1 cellular context compared by ENCODE assay signal in the genomic region with DNA sequence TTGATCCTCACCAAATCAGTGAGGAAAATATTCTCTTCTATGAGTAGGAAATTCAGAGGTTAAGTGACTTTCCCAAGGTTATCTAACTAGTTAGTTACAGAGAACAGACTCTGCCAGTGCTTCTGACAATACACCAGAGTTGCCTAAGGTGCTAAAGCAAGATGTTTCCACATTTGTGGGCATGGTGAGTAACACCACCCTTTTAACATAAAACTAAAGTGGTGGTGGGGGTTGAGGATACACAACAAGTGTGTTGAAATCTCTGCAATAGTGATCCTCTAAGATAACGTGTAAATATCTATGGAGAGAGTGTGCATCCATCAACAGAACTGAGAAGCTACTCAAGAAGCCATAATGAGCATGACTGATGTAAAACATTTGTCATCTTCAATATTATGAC.
TF ChIP-seq lines count a peak whose summit lies in the region.

No MANE protein-coding gene starts in this region.

TF ChIP-seq in GM23338, 12 proteins besides CTCF, POLR2A, EP300 and RAD21:
- TF ChIP-seq, protein P1, sequence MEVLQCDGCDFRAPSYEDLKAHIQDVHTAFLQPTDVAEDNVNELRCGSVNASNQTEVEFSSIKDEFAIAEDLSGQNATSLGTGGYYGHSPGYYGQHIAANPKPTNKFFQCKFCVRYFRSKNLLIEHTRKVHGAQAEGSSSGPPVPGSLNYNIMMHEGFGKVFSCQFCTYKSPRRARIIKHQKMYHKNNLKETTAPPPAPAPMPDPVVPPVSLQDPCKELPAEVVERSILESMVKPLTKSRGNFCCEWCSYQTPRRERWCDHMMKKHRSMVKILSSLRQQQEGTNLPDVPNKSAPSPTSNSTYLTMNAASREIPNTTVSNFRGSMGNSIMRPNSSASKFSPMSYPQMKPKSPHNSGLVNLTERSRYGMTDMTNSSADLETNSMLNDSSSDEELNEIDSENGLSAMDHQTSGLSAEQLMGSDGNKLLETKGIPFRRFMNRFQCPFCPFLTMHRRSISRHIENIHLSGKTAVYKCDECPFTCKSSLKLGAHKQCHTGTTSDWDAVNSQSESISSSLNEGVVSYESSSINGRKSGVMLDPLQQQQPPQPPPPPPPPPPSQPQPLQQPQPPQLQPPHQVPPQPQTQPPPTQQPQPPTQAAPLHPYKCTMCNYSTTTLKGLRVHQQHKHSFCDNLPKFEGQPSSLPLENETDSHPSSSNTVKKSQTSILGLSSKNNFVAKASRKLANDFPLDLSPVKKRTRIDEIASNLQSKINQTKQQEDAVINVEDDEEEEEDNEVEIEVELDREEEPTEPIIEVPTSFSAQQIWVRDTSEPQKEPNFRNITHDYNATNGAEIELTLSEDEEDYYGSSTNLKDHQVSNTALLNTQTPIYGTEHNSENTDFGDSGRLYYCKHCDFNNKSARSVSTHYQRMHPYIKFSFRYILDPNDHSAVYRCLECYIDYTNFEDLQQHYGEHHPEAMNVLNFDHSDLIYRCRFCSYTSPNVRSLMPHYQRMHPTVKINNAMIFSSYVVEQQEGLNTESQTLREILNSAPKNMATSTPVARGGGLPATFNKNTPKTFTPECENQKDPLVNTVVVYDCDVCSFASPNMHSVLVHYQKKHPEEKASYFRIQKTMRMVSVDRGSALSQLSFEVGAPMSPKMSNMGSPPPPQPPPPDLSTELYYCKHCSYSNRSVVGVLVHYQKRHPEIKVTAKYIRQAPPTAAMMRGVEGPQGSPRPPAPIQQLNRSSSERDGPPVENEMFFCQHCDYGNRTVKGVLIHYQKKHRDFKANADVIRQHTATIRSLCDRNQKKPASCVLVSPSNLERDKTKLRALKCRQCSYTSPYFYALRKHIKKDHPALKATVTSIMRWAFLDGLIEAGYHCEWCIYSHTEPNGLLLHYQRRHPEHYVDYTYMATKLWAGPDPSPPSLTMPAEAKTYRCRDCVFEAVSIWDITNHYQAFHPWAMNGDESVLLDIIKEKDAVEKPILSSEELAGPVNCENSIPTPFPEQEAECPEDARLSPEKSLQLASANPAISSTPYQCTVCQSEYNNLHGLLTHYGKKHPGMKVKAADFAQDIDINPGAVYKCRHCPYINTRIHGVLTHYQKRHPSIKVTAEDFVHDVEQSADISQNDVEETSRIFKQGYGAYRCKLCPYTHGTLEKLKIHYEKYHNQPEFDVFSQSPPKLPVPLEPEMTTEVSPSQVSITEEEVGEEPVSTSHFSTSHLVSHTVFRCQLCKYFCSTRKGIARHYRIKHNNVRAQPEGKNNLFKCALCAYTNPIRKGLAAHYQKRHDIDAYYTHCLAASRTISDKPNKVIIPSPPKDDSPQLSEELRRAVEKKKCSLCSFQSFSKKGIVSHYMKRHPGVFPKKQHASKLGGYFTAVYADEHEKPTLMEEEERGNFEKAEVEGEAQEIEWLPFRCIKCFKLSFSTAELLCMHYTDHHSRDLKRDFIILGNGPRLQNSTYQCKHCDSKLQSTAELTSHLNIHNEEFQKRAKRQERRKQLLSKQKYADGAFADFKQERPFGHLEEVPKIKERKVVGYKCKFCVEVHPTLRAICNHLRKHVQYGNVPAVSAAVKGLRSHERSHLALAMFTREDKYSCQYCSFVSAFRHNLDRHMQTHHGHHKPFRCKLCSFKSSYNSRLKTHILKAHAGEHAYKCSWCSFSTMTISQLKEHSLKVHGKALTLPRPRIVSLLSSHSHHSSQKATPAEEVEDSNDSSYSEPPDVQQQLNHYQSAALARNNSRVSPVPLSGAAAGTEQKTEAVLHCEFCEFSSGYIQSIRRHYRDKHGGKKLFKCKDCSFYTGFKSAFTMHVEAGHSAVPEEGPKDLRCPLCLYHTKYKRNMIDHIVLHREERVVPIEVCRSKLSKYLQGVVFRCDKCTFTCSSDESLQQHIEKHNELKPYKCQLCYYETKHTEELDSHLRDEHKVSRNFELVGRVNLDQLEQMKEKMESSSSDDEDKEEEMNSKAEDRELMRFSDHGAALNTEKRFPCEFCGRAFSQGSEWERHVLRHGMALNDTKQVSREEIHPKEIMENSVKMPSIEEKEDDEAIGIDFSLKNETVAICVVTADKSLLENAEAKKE (CRISPR knock-in tag; IDR thresholded peaks at IDR 0.05), result no peak
- TF ChIP-seq STAT1 (IDR thresholded peaks at IDR 0.05; ENCODE audit: unreplicated experiment) (no peak), ZNF331 (CRISPR knock-in tag; IDR thresholded peaks at IDR 0.05; ENCODE audit: low read depth) (no peak), NANOG (IDR thresholded peaks at IDR 0.05; ENCODE audit: borderline replicate concordance) (no peak), EZH2phosphoT487 (IDR thresholded peaks at IDR 0.05; ENCODE audit: unreplicated experiment) (no peak), ETS1 (IDR thresholded peaks at IDR 0.05) (no peak), CREB1 (CRISPR knock-in tag; IDR thresholded peaks at IDR 0.05; ENCODE audit: low read depth) (no peak), EZH2 (IDR thresholded peaks at IDR 0.05; ENCODE audit: low read depth, unreplicated experiment) (no peak), POLR2AphosphoS5 (IDR thresholded peaks at IDR 0.05; ENCODE audit: low read depth) (no peak), JUNB (IDR thresholded peaks at IDR 0.05; ENCODE audit: unreplicated experiment) (no peak), ZNF114 (CRISPR knock-in tag; IDR thresholded peaks at IDR 0.05) (no peak)
- TF ChIP-seq, protein P2, sequence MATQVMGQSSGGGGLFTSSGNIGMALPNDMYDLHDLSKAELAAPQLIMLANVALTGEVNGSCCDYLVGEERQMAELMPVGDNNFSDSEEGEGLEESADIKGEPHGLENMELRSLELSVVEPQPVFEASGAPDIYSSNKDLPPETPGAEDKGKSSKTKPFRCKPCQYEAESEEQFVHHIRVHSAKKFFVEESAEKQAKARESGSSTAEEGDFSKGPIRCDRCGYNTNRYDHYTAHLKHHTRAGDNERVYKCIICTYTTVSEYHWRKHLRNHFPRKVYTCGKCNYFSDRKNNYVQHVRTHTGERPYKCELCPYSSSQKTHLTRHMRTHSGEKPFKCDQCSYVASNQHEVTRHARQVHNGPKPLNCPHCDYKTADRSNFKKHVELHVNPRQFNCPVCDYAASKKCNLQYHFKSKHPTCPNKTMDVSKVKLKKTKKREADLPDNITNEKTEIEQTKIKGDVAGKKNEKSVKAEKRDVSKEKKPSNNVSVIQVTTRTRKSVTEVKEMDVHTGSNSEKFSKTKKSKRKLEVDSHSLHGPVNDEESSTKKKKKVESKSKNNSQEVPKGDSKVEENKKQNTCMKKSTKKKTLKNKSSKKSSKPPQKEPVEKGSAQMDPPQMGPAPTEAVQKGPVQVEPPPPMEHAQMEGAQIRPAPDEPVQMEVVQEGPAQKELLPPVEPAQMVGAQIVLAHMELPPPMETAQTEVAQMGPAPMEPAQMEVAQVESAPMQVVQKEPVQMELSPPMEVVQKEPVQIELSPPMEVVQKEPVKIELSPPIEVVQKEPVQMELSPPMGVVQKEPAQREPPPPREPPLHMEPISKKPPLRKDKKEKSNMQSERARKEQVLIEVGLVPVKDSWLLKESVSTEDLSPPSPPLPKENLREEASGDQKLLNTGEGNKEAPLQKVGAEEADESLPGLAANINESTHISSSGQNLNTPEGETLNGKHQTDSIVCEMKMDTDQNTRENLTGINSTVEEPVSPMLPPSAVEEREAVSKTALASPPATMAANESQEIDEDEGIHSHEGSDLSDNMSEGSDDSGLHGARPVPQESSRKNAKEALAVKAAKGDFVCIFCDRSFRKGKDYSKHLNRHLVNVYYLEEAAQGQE (IDR thresholded peaks at IDR 0.05; ENCODE audit: unreplicated experiment), result no peak
TF ChIP-seq in GM23338: peak in this region for 0.
